9 cellular contexts compared by ENCODE assay signal in the genomic region with DNA sequence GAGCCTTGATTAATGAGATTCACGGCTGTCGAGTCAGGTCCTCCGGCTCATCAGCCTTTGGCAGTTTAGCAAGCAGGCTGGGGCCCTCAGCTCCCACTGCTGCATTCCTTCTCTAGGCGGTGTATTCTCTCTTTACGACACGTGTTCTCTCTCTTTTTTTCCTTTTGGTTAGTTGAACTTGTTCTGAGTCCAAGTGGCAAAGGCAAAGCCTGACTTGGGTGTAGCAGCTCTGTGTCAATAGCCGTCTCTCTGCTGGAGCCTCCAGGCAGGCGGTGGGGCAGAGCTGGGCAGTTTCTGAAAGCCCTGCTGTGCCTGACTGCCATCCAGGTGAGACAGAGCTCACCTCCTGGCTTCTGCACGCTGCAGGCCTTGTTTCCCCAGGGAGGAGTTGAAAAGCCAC. TPM values are rescaled to one million over a fixed set of nuclear protein-coding genes. Genes with fewer than 3 reads are reported as not detected.
DNase-seq lines count a peak whose midpoint lies in the region; ATAC-seq and TF ChIP-seq lines count a peak whose summit lies in the region.
"Had no signal": no experiment of that assay in that cellular context is flagged by ENCODE, and none has a peak within 500 bp of the region (broad histone marks: within the 10 kb centered on the region; RNA-seq: fewer than 3 reads in every experiment).

No MANE protein-coding gene starts in this region.

- H3K4me3 ChIP-seq in upper lobe of left lung (peak overlapping the region in 1 of 4 donors; percentile 18), MM.1S (ENCODE audit: low read length) (no peak overlapping the region)
- H3K4me3 ChIP-seq: BLaER1 had no signal

- H3K4me1 ChIP-seq in upper lobe of left lung (peaks cover 60 to 100% (median 71%) of the 10 kb centered on the region in 4 donors), MM.1S (ENCODE audit: low read length) (no peaks in the 10 kb centered on the region)

- no peaks in the 10 kb centered on the region for H4K20me1 ChIP-seq in MM.1S (ENCODE audit: insufficient read depth, low read length)

- TF ChIP-seq POLR2A in upper lobe of left lung (IDR thresholded peaks at IDR 0.05), result peak in 1 of 4 donors; percentile 57

- H3K79me2 ChIP-seq in MM.1S (ENCODE audit: low read length), result peaks cover 70% of the 10 kb centered on the region

- H3K27me3 ChIP-seq in upper lobe of left lung (no peaks in the 10 kb centered on the region), MM.1S (replicated peaks; ENCODE audit: insufficient read depth, low read length) (no peaks in the 10 kb centered on the region)
- H3K27me3 ChIP-seq: BLaER1 had no signal

- H3K4me3 Mint-ChIP-seq in activated CD8-positive, alpha-beta memory T cell treated with anti-CD3 and anti-CD28 coated beads, Interleukin-2, amount 10 ng/mL, durations not matched to agents 7 days and 5 days, result no peak overlapping the region
- H3K4me3 Mint-ChIP-seq in brain, result peak overlapping the region in 1 of 5 experiments; percentile 31

- H3K9ac ChIP-seq in MM.1S (ENCODE audit: low read length), result no peak overlapping the region
- H3K9ac ChIP-seq: BLaER1 had no signal

- ATAC-seq in activated CD8-positive, alpha-beta memory T cell treated with anti-CD3 and anti-CD28 coated beads, Interleukin-2, amount 10 ng/mL, durations not matched to agents 7 days and 5 days, result no peak
- ATAC-seq in left lobe of liver (peak; percentile 94), upper lobe of left lung (ENCODE audit: low FRiP score in 2 of 2) (peak; percentile 74 to 89), HG03520 (IDR thresholded peaks at IDR 0.05; ENCODE audit: unreplicated experiment) (no peak)

- H3K4me1 Mint-ChIP-seq in activated CD8-positive, alpha-beta memory T cell treated with anti-CD3 and anti-CD28 coated beads, Interleukin-2, amount 10 ng/mL, durations not matched to agents 7 days and 5 days, result peaks cover 88% of the 10 kb centered on the region
- H3K4me1 Mint-ChIP-seq in brain, result peaks cover 32% of the 10 kb centered on the region

- H3K27ac ChIP-seq in upper lobe of left lung, result peak overlapping the region; percentile 67 to 77 (median 72)
- H3K27ac ChIP-seq in MM.1S (ENCODE audit: low read length), result no peak overlapping the region
- H3K27ac ChIP-seq: BLaER1 had no signal

- no peak for DNase-seq in activated CD8-positive, alpha-beta memory T cell treated with anti-CD3 and anti-CD28 coated beads, Interleukin-2, amount 10 ng/mL, durations not matched to agents 7 days and 5 days
- DNase-seq in activated CD8-positive, alpha-beta memory T cell treated with anti-CD3 and anti-CD28 coated beads, Interleukin-2, amount 50 U/mL, for 4 hours, result no peak
- DNase-seq in left lobe of liver (ENCODE audit: low spot score) (peak; percentile 75), upper lobe of left lung (peak in 1 of 2 donors; percentile 82), MM.1S (no peak), cerebellum (ENCODE audit: low spot score) (no peak)

- H3K9me2 ChIP-seq in MM.1S (replicated peaks; ENCODE audit: insufficient read depth, low read length), result no peaks in the 10 kb centered on the region

- peak overlapping the region; percentile 91 for H3K27ac Mint-ChIP-seq in activated CD8-positive, alpha-beta memory T cell treated with anti-CD3 and anti-CD28 coated beads, Interleukin-2, amount 10 ng/mL, durations not matched to agents 7 days and 5 days
- H3K27ac Mint-ChIP-seq in brain, result peak overlapping the region; percentile 5 to 94 (median 67)

- peaks cover 39% of the 10 kb centered on the region for H3K36me3 Mint-ChIP-seq in activated CD8-positive, alpha-beta memory T cell treated with anti-CD3 and anti-CD28 coated beads, Interleukin-2, amount 10 ng/mL, durations not matched to agents 7 days and 5 days
- H3K36me3 Mint-ChIP-seq in brain, result peaks cover 21% of the 10 kb centered on the region

- no peak overlapping the region for H2AFZ ChIP-seq in MM.1S (ENCODE audit: low read length)

- no peak overlapping the region for H3K4me2 ChIP-seq in MM.1S (ENCODE audit: low read depth, low read length)
- H3K4me2 ChIP-seq: BLaER1 had no signal

- no peak for TF ChIP-seq EP300 in upper lobe of left lung (IDR thresholded peaks at IDR 0.05)

- H3K9me3 Mint-ChIP-seq in activated CD8-positive, alpha-beta memory T cell treated with anti-CD3 and anti-CD28 coated beads, Interleukin-2, amount 10 ng/mL, durations not matched to agents 7 days and 5 days (ENCODE audit: low read depth), result no peaks in the 10 kb centered on the region
- H3K9me3 Mint-ChIP-seq in brain, result no peaks in the 10 kb centered on the region

- 62 to 67% methylated on average over 9 of the region's 9 CpGs for WGBS in upper lobe of left lung, 2 donors

- H3K36me3 ChIP-seq in upper lobe of left lung (peaks cover 0 to 21% (median 2%) of the 10 kb centered on the region in 4 donors), MM.1S (replicated peaks; ENCODE audit: insufficient read depth, low read length) (no peaks in the 10 kb centered on the region)

- CTCF ChIA-PET in activated CD8-positive, alpha-beta memory T cell treated with anti-CD3 and anti-CD28 coated beads, Interleukin-2, amount 10 ng/mL, durations not matched to agents 7 days and 5 days (lab: Charles Lee), result interaction anchor here (0.6 to 1.7 kb wide), 6 partner anchors 10 to 73 kb away, joined by 3 to 4 read pairs (median 3); no protein-coding TSS in a partner anchor

- H3F3A ChIP-seq in MM.1S (ENCODE audit: insufficient read depth, low read length), result no peaks in the 10 kb centered on the region

- H3K9me3 ChIP-seq in upper lobe of left lung (no peaks in the 10 kb centered on the region), MM.1S (replicated peaks; ENCODE audit: insufficient read depth, low read length) (no peaks in the 10 kb centered on the region)
- H3K9me3 ChIP-seq: BLaER1 had no signal

- no peaks in the 10 kb centered on the region for H3K27me3 Mint-ChIP-seq in activated CD8-positive, alpha-beta memory T cell treated with anti-CD3 and anti-CD28 coated beads, Interleukin-2, amount 10 ng/mL, durations not matched to agents 7 days and 5 days
- no peaks in the 10 kb centered on the region for H3K27me3 Mint-ChIP-seq in brain

- TF ChIP-seq CTCF in brain (conservative IDR thresholded peaks at IDR 0.05) (no peak), upper lobe of left lung (IDR thresholded peaks at IDR 0.05) (no peak), MM.1S (IDR thresholded peaks at IDR 0.05; ENCODE audit: low read length) (no peak)

RNA-seq across cellular contexts. Expression of gene SUSD6, which starts 46.6 kb away (rescaled TPM):
- 10 to 100 TPM; 62.9 to 66.4 TPM for total RNA-seq in activated CD8-positive, alpha-beta memory T cell treated with anti-CD3 and anti-CD28 coated beads, Interleukin-2, amount 10 ng/mL, durations not matched to agents 7 days and 5 days
- 35.4 TPM for polyA plus RNA-seq in brain (ENCODE audit: insufficient read depth, low read depth, low replicate concordance)
- total RNA-seq in left lobe of liver, result 14.8 TPM
- 10 to 100 TPM; 63.4 to 90.4 (median 81.6) TPM for total RNA-seq in upper lobe of left lung
- total RNA-seq in cerebellum, result 11.5 TPM

Comparison
In these comparisons a context has a peak if more than half of its experiments do, and no peak if none do; other contexts are left out.
1. ATAC-seq: peak in left lobe of liver (single experiment) and upper lobe of left lung (2 of 2); none in activated CD8-positive, alpha-beta memory T cell treated with anti-CD3 and anti-CD28 coated beads, Interleukin-2, amount 10 ng/mL, durations not matched to agents 7 days and 5 days (single experiment) and HG03520 (single experiment).